Comparison of ENCODE assay signal across 25 cellular contexts in genomic region chr18:64208531-64208930, GRCh38. TPM values are rescaled to one million over a fixed set of nuclear protein-coding genes. Genes with fewer than 3 reads are reported as not detected.
A peak's percentile ranks its signal among the peaks of the same experiment; 100 is the strongest.
DNase-seq lines count a peak whose midpoint lies in the region; ATAC-seq lines count a peak whose summit lies in the region.
"Had no signal": no experiment of that assay in that cellular context is flagged by ENCODE, and none has a peak within 500 bp of the region (broad histone marks: within the 10 kb centered on the region; RNA-seq: fewer than 3 reads in every experiment).

No MANE protein-coding gene starts in this region.

- H3K4me1 ChIP-seq in CD4-positive, alpha-beta memory T cell (ENCODE audit: insufficient read depth, low read length) = peaks cover 4% of the 10 kb centered on the region
- H3K4me1 ChIP-seq: HAP-1 had no signal

- H3K4me1 Mint-ChIP-seq in CD4-positive, alpha-beta memory T cell = peaks cover 11 to 18% (median 14%) of the 10 kb centered on the region in 4 donors
- H3K4me1 Mint-ChIP-seq in activated T-helper 17 cell treated with anti-CD3 and anti-CD28 coated beads, Interleukin-2, amount 50 U/mL, for 72 hours = peaks cover 12% of the 10 kb centered on the region

- H3K9me3 Mint-ChIP-seq in CD4-positive, alpha-beta memory T cell = no peaks in the 10 kb centered on the region
- H3K9me3 Mint-ChIP-seq in activated T-helper 17 cell treated with anti-CD3 and anti-CD28 coated beads, Interleukin-2, amount 50 U/mL, for 72 hours = no peaks in the 10 kb centered on the region
- H3K9me3 Mint-ChIP-seq: T-cell had no signal

- H3K36me3 ChIP-seq in CD4-positive, alpha-beta memory T cell (ENCODE audit: insufficient read depth, low read length) = no peaks in the 10 kb centered on the region
- H3K36me3 ChIP-seq: BLaER1, HAP-1 had no signal

- H3K27me3 Mint-ChIP-seq in CD4-positive, alpha-beta memory T cell = no peaks in the 10 kb centered on the region
- no peaks in the 10 kb centered on the region for H3K27me3 Mint-ChIP-seq in activated T-helper 17 cell treated with anti-CD3 and anti-CD28 coated beads, Interleukin-2, amount 50 U/mL, for 72 hours

- no peak for ATAC-seq in activated T-helper 17 cell treated with anti-CD3 and anti-CD28 coated beads, Interleukin-2, amount 50 U/mL, for 72 hours (replicated peaks)
- no peak for ATAC-seq in HG03442 (IDR thresholded peaks at IDR 0.05; ENCODE audit: unreplicated experiment)
- ATAC-seq: GM12878, SK-N-SH treated with all-trans-retinoic acid at 6 μM for 48 hours, T-cell had no signal

- H3K4me3 Mint-ChIP-seq in CD4-positive, alpha-beta memory T cell = peak overlapping the region in 5 of 8 donors; percentile 32 to 79 (median 66)
- H3K4me3 Mint-ChIP-seq in activated T-helper 17 cell treated with anti-CD3 and anti-CD28 coated beads, Interleukin-2, amount 50 U/mL, for 72 hours = peak overlapping the region; percentile 56

- H3K27ac Mint-ChIP-seq in CD4-positive, alpha-beta memory T cell = peak overlapping the region in 1 of 7 donors; percentile 5
- H3K27ac Mint-ChIP-seq in activated T-helper 17 cell treated with anti-CD3 and anti-CD28 coated beads, Interleukin-2, amount 50 U/mL, for 72 hours = no peak overlapping the region
- H3K27ac Mint-ChIP-seq: T-cell had no signal

- CTCF ChIA-PET in CD4-positive, alpha-beta memory T cell (lab: Charles Lee; ENCODE audit: partially characterized antibody) = no interaction called here

- no peaks in the 10 kb centered on the region for H3K27me3 ChIP-seq in CD4-positive, alpha-beta memory T cell (ENCODE audit: insufficient read depth, low read length)
- H3K27me3 ChIP-seq: BLaER1 had no signal

- peak in 2 of 3 experiments; percentile 53 to 75 for DNase-seq in NCI-H1417 (lab: John Stamatoyannopoulos, UW)
- DNase-seq in NCI-H1417 treated with DMSO at 0.1 percent for 48 hours (lab: John Stamatoyannopoulos, UW) = no peak
- no peak for DNase-seq in CD4-positive, alpha-beta memory T cell
- DNase-seq in NCI-H69 (lab: John Stamatoyannopoulos, UW) = peak; percentile 99
- no peak for DNase-seq in amygdala (lab: John Stamatoyannopoulos, UW)
- no peak for DNase-seq in NCI-H2081 (lab: John Stamatoyannopoulos, UW)
- DNase-seq: 8988T, GDM1, Kasumi-1, NCI-H1092 treated with DMSO at 0.1 percent for 48 hours, NCI-H187 treated with DMSO at 0.1 percent for 48 hours, NCI-H226, NCI-H526 treated with DMSO at 0.1 percent for 48 hours, SIG-M5, T-cell, T-helper 9 cell had no signal

- no peaks in the 10 kb centered on the region for H3K9me3 ChIP-seq in CD4-positive, alpha-beta memory T cell (ENCODE audit: control insufficient read depth in 1 of 2, low read length in 2 of 2)
- H3K9me3 ChIP-seq: BLaER1, HAP-1 had no signal

- no peaks in the 10 kb centered on the region for H3K36me3 Mint-ChIP-seq in CD4-positive, alpha-beta memory T cell
- no peaks in the 10 kb centered on the region for H3K36me3 Mint-ChIP-seq in activated T-helper 17 cell treated with anti-CD3 and anti-CD28 coated beads, Interleukin-2, amount 50 U/mL, for 72 hours (ENCODE audit: low read depth)
- H3K36me3 Mint-ChIP-seq: T-cell had no signal

- POLR2A ChIA-PET in CD4-positive, alpha-beta memory T cell (lab: Charles Lee; ENCODE audit: partially characterized antibody) = no interaction called here

- no peak overlapping the region for H3K27ac ChIP-seq in CD4-positive, alpha-beta memory T cell (ENCODE audit: low read depth, low read length)
- H3K27ac ChIP-seq: RWPE1 had no signal

- intact Hi-C loops in CD4-positive, alpha-beta memory T cell (cut with micrococcal nuclease) = no loop called here

- no peak overlapping the region for H3K4me3 ChIP-seq in CD4-positive, alpha-beta memory T cell (ENCODE audit: low read length in 2 of 2)
- H3K4me3 ChIP-seq: BLaER1, GM12878, HAP-1 had no signal

RNA-seq across cellular contexts. Expression of gene LINC00305, which starts 59.6 kb away (rescaled TPM):
- total RNA-seq in CD4-positive, alpha-beta memory T cell = not detected
- not detected for polyA plus RNA-seq in CD4-positive, alpha-beta memory T cell
- not detected for total RNA-seq in activated T-helper 17 cell treated with anti-CD3 and anti-CD28 coated beads, Interleukin-2, amount 50 U/mL, for 72 hours
- total RNA-seq: Daoy, GM12878, OCI-LY7, T-cell had no signal

Comparison
In these comparisons a context has a peak if more than half of its experiments do, and no peak if none do; other contexts are left out.
1. DNase-seq: peak in NCI-H1417 (2 of 3) and NCI-H69 (single experiment); none in NCI-H1417 treated with DMSO at 0.1 percent for 48 hours (single experiment), CD4-positive, alpha-beta memory T cell (0 of 5), amygdala (0 of 56) and NCI-H2081 (0 of 2).